1 cellular context compared by ENCODE assay signal in the genomic region with DNA sequence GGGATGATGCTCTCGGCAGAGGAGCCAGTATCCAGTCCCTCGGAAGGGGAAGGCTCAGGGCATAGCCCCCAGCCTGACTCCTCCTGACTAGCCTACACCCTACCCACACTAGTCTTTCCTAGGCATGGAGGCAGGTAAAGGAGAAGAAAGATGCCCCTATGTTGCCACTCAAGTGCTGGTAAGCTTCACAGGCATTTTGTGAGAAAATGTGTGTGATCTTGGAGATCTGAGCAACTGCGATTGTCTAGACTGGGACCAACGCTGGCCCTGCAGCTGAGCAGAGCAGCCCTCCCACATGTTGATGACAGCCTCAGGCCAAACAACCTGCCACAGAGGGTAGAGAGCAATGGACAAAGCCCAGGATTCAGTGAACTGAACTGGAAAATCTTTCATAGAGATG.
TF ChIP-seq lines count a peak whose summit lies in the region.

No MANE protein-coding gene starts in this region.

TF ChIP-seq in IMR-90, 13 proteins besides CTCF, POLR2A, EP300 and RAD21 (continued from another document):
- no peak for TF ChIP-seq RCOR1 (IDR thresholded peaks at IDR 0.05; ENCODE audit: insufficient replicate concordance, low read length)
- TF ChIP-seq, protein P1, sequence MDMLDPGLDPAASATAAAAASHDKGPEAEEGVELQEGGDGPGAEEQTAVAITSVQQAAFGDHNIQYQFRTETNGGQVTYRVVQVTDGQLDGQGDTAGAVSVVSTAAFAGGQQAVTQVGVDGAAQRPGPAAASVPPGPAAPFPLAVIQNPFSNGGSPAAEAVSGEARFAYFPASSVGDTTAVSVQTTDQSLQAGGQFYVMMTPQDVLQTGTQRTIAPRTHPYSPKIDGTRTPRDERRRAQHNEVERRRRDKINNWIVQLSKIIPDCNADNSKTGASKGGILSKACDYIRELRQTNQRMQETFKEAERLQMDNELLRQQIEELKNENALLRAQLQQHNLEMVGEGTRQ (IDR thresholded peaks at IDR 0.05; ENCODE audit: low read depth, low read length): no peak
- no peak for TF ChIP-seq NFE2L2 (IDR thresholded peaks at IDR 0.05; ENCODE audit: low read depth, low read length)
- no peak for TF ChIP-seq MXI1 (IDR thresholded peaks at IDR 0.05; ENCODE audit: borderline replicate concordance, low read depth, low read length)
TF ChIP-seq in IMR-90: peak in this region for 0.
